In genomic region chr11:132910016-132910760, GRCh38 we compare ENCODE assay signal across 1 cellular context.
TF ChIP-seq lines count a peak whose summit lies in the region.

No MANE protein-coding gene starts in this region.

TF ChIP-seq in GM23338, 12 proteins besides CTCF, POLR2A, EP300 and RAD21 (continued from another document):
- TF ChIP-seq ZNF462 (CRISPR knock-in tag; IDR thresholded peaks at IDR 0.05) = no peak
- no peak for TF ChIP-seq NANOG (IDR thresholded peaks at IDR 0.05; ENCODE audit: borderline replicate concordance)
- no peak for TF ChIP-seq REST (IDR thresholded peaks at IDR 0.05; ENCODE audit: unreplicated experiment)
- no peak for TF ChIP-seq ZNF331 (CRISPR knock-in tag; IDR thresholded peaks at IDR 0.05; ENCODE audit: low read depth)
- TF ChIP-seq STAT1 (IDR thresholded peaks at IDR 0.05; ENCODE audit: unreplicated experiment) = no peak
- TF ChIP-seq JUNB (IDR thresholded peaks at IDR 0.05; ENCODE audit: unreplicated experiment) = no peak
- no peak for TF ChIP-seq EZH2phosphoT487 (IDR thresholded peaks at IDR 0.05; ENCODE audit: unreplicated experiment)
- TF ChIP-seq POLR2AphosphoS5 (IDR thresholded peaks at IDR 0.05; ENCODE audit: low read depth) = no peak
